ENCODE assay signal across 13 cellular contexts in genomic region chr13:91220872-91221271, GRCh38.
DNase-seq lines count a peak whose midpoint lies in the region; ATAC-seq and TF ChIP-seq lines count a peak whose summit lies in the region.
"Had no signal": no experiment of that assay in that cellular context is flagged by ENCODE, and none has a peak within 500 bp of the region (broad histone marks: within the 10 kb centered on the region; RNA-seq: fewer than 3 reads in every experiment).

No MANE protein-coding gene starts in this region.

- DNase-seq in WTC11 (ENCODE audit: low spot score) (no peak), iPS DF 6.9 (ENCODE audit: low read depth, low spot score) (peak; percentile 7), trophoblast cell (no peak), suprapubic skin (ENCODE audit: low spot score in 2 of 2) (no peak)
- no peak for DNase-seq in activated CD4-positive, alpha-beta T cell treated with anti-CD3 and anti-CD28 coated beads, Interleukin-2, amount 50 U/mL, for 4 hours
- DNase-seq: C1 segment of cervical spinal cord; Calu3; CD4-positive, alpha-beta memory T cell; COR-L47; DMS53; DMS79 treated with DMSO at 0.1 percent for 48 hours had no signal

- H3K9me3 ChIP-seq in iPS DF 6.9 (ENCODE audit: control insufficient read depth, insufficient read depth, low read length) (no peaks in the 10 kb centered on the region; the same call in 1 of the 2 replicates), trophoblast cell (ENCODE audit: insufficient read depth, low read depth, low read length) (no peaks in the 10 kb centered on the region), suprapubic skin (no peaks in the 10 kb centered on the region)
- H3K9me3 ChIP-seq: HAP-1 had no signal

- H3K23ac ChIP-seq in trophoblast cell (ENCODE audit: low read length), result no peak overlapping the region

- WGBS in iPS DF 6.9 (ENCODE audit: insufficient coverage, insufficient read length), result no CpG with 5 or more reads among the region's 1 CpG
- no CpG with 5 or more reads among the region's 1 CpG for WGBS in trophoblast cell (ENCODE audit: extremely low coverage, insufficient coverage, insufficient read length)
- whole genome bisulfite sequencing in suprapubic skin, result 52% methylated on average over 1 of the region's 1 CpG

- no peak for TF ChIP-seq CTCF in WTC11 (IDR thresholded peaks at IDR 0.05)
- no peak for TF ChIP-seq CTCF in suprapubic skin (IDR thresholded peaks at IDR 0.05)

- peak; percentile 61 for ATAC-seq in WTC11
- no peak for ATAC-seq in HG03354 (IDR thresholded peaks at IDR 0.05; ENCODE audit: poor library complexity, severe bottlenecking, unreplicated experiment)

- H3K79me2 ChIP-seq in trophoblast cell (ENCODE audit: control insufficient read depth, insufficient read depth, low read length, poor library complexity), result peaks cover 1% of the 10 kb centered on the region

- H4K91ac ChIP-seq in trophoblast cell (ENCODE audit: low read depth, low read length), result no peak overlapping the region

- H3K27me3 ChIP-seq in iPS DF 6.9 (ENCODE audit: control insufficient read depth, insufficient read depth, low read length), result 0 out of 2 replicates have a peak, but pooled peaks cover 2% of the 10 kb centered on the region
- H3K27me3 ChIP-seq in trophoblast cell (ENCODE audit: insufficient read depth, low read length), result no peaks in the 10 kb centered on the region
- H3K27me3 ChIP-seq in suprapubic skin, result no peaks in the 10 kb centered on the region

- H2BK12ac ChIP-seq in trophoblast cell (ENCODE audit: low read length), result peak overlapping the region; percentile 84

- no peak for TF ChIP-seq POLR2A in suprapubic skin (IDR thresholded peaks at IDR 0.05)

- H2AFZ ChIP-seq in trophoblast cell (ENCODE audit: insufficient read depth, low read length, poor library complexity), result no peak overlapping the region

- H3K4me1 Mint-ChIP-seq in WTC11, result peaks cover 30% of the 10 kb centered on the region
- H3K4me1 Mint-ChIP-seq: CD4-positive, alpha-beta memory T cell had no signal

- no peak overlapping the region for H3K18ac ChIP-seq in trophoblast cell (ENCODE audit: low read length)

- no peak overlapping the region for H3K4ac ChIP-seq in trophoblast cell (ENCODE audit: low read depth, low read length)

- H3K4me3 ChIP-seq in iPS DF 6.9 (ENCODE audit: low read length) (no peak overlapping the region), trophoblast cell (ENCODE audit: low read depth, low read length) (no peak overlapping the region), suprapubic skin (no peak overlapping the region)
- H3K4me3 ChIP-seq: HAP-1 had no signal

- H3K36me3 Mint-ChIP-seq in WTC11, result no peaks in the 10 kb centered on the region
- H3K36me3 Mint-ChIP-seq: CD4-positive, alpha-beta memory T cell had no signal

- peaks cover 4% of the 10 kb centered on the region for H3K9me3 Mint-ChIP-seq in WTC11

- no peak overlapping the region for H3K27ac Mint-ChIP-seq in WTC11
- H3K27ac Mint-ChIP-seq: CD4-positive, alpha-beta memory T cell had no signal

- peak overlapping the region; percentile 7 for H3K4me2 ChIP-seq in trophoblast cell (ENCODE audit: low read length)

- POLR2A ChIA-PET in WTC11 (lab: Charles Lee), result no interaction called here

- H3K27ac ChIP-seq in iPS DF 6.9 (ENCODE audit: low read length) (no peak overlapping the region), trophoblast cell (ENCODE audit: low read depth, low read length) (peak overlapping the region; percentile 87), suprapubic skin (no peak overlapping the region)

- H2AK5ac ChIP-seq in trophoblast cell (ENCODE audit: low read length), result peak overlapping the region; percentile 69

- H3K27me3 Mint-ChIP-seq in WTC11 (ENCODE audit: low read depth), result peaks cover 47% of the 10 kb centered on the region

- H4K12ac ChIP-seq in trophoblast cell (ENCODE audit: low read depth, low read length), result no peak overlapping the region

- peak overlapping the region; percentile 31 for H2BK120ac ChIP-seq in trophoblast cell (ENCODE audit: insufficient read depth, low read length, poor library complexity)

- no peaks in the 10 kb centered on the region for H3K36me3 ChIP-seq in iPS DF 6.9 (ENCODE audit: control insufficient read depth, insufficient read depth, low read length)
- no peaks in the 10 kb centered on the region for H3K36me3 ChIP-seq in trophoblast cell (ENCODE audit: control insufficient read depth in 1 of 2, insufficient read depth in 2 of 2, low read length in 2 of 2)
- no peaks in the 10 kb centered on the region for H3K36me3 ChIP-seq in suprapubic skin
- H3K36me3 ChIP-seq: HAP-1 had no signal

- peak overlapping the region; percentile 17 for H3K14ac ChIP-seq in trophoblast cell (ENCODE audit: low read length)

- CTCF ChIA-PET in WTC11 (lab: Charles Lee), result no interaction called here

- TF ChIP-seq EP300 in suprapubic skin (IDR thresholded peaks at IDR 0.05), result no peak

- H3K4me1 ChIP-seq in iPS DF 6.9 (ENCODE audit: control insufficient read depth, insufficient read depth, low read length), result 0 out of 2 replicates have a peak, but pooled peaks cover 1% of the 10 kb centered on the region
- H3K4me1 ChIP-seq in trophoblast cell (ENCODE audit: control insufficient read depth in 1 of 2, insufficient read depth in 2 of 2, low read length in 2 of 2), result peaks cover 8 to 17% of the 10 kb centered on the region in 2 experiments
- H3K4me1 ChIP-seq in suprapubic skin, result no peaks in the 10 kb centered on the region
- H3K4me1 ChIP-seq: HAP-1 had no signal

- peak overlapping the region; percentile 54 for H4K8ac ChIP-seq in trophoblast cell (ENCODE audit: low read depth, low read length)

- peaks cover 38% of the 10 kb centered on the region for H3K79me1 ChIP-seq in trophoblast cell (ENCODE audit: low read length)

- no peak overlapping the region for H3K9ac ChIP-seq in trophoblast cell (ENCODE audit: low read length)

- H2BK5ac ChIP-seq in trophoblast cell (ENCODE audit: low read depth, low read length, poor library complexity), result peak overlapping the region; percentile 73

- H3K4me3 Mint-ChIP-seq in WTC11, result no peak overlapping the region
- H3K4me3 Mint-ChIP-seq: CD4-positive, alpha-beta memory T cell had no signal

TF ChIP-seq in WTC11, 78 proteins besides CTCF, POLR2A, EP300 and RAD21 (continues in another document):
- TF ChIP-seq NFE2L1 (CRISPR knock-in tag; IDR thresholded peaks at IDR 0.05), result no peak
- TF ChIP-seq ARID4B (CRISPR knock-in tag; IDR thresholded peaks at IDR 0.05; ENCODE audit: borderline replicate concordance), result no peak
- TF ChIP-seq FOXK1 (CRISPR knock-in tag; IDR thresholded peaks at IDR 0.05), result no peak
- no peak for TF ChIP-seq ZNF532 (CRISPR knock-in tag; IDR thresholded peaks at IDR 0.05; ENCODE audit: borderline replicate concordance)
